In the genomic region with DNA sequence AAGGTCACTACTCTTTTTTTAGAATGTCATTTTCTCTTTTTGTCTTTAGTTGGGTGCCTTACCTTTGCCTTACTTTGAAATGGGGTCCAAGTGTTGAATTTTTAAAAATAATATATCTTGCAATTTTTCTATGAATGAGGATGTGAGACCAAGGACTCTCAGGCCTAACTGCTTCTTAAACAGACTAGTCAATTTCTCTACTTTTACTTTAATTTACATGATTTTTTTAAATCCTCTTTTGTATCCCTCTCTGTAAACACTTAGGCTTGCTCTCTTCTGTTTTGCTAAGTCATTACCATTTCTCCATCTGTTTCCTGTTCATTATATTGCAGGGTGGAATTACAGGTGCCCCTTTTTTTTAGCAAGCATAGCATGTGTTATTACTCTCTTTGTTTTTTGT, we compare ENCODE assay signal across 23 cellular contexts.
A peak's percentile ranks its signal among the peaks of the same experiment; 100 is the strongest.
DNase-seq lines count a peak whose midpoint lies in the region; TF ChIP-seq lines count a peak whose summit lies in the region.
"Had no signal": no experiment of that assay in that cellular context is flagged by ENCODE, and none has a peak within 500 bp of the region (broad histone marks: within the 10 kb centered on the region; RNA-seq: fewer than 3 reads in every experiment).

No MANE protein-coding gene starts in this region.

- TF ChIP-seq CTCF in neural crest cell (conservative IDR thresholded peaks at IDR 0.05), result no peak

- no peak overlapping the region for H3K4me3 Mint-ChIP-seq in neural crest cell
- H3K4me3 Mint-ChIP-seq: activated CD4-positive, alpha-beta memory T cell treated with anti-CD3 and anti-CD28 coated beads for 36 hours; CD4-positive, alpha-beta memory T cell had no signal

- H3K9me3 Mint-ChIP-seq in neural crest cell, result no peaks in the 10 kb centered on the region

- peak; percentile 41 for DNase-seq in NCI-H510A treated with DMSO at 0.1 percent for 48 hours (lab: John Stamatoyannopoulos, UW)
- DNase-seq in NCI-H510A (lab: John Stamatoyannopoulos, UW), result no peak
- DNase-seq in NCI-H146 (lab: John Stamatoyannopoulos, UW), result peak; percentile 73
- peak; percentile 29 for DNase-seq in NCI-H345 treated with DMSO at 0.1 percent for 48 hours (lab: John Stamatoyannopoulos, UW; ENCODE audit: unreplicated experiment)
- no peak for DNase-seq in neural crest cell (ENCODE audit: low read depth, low spot score)
- no peak for DNase-seq in DMS79 (lab: John Stamatoyannopoulos, UW)
- DNase-seq in DMS79 treated with DMSO at 0.1 percent for 48 hours (lab: John Stamatoyannopoulos, UW), result no peak
- DNase-seq in SW480 (ENCODE audit: low spot score), result no peak
- DNase-seq: activated CD4-positive, alpha-beta memory T cell treated with anti-CD3 and anti-CD28 coated beads for 36 hours; activated gamma-delta T cell treated with Interleukin-2 at 50 U/mL for 16 hours; activated T-cell treated with anti-CD3 and anti-CD28 coated beads for 4 hours; CD4-positive, alpha-beta memory T cell; DND-41; lower lobe of right lung; NCI-H2107; NCI-H82; posterior cingulate gyrus; right lobe of liver; SHP77 treated with DMSO at 0.1 percent for 48 hours; stimulated activated CD4-positive, alpha-beta T cell treated with anti-CD3 and anti-CD28 coated beads, Interleukin-12 subunit alpha, Interleukin-12 subunit beta, amount 100 ng/mL, for 4 hours; stimulated activated CD4-positive, alpha-beta T cell treated with anti-CD3 and anti-CD28 coated beads, Interleukin-4, amount 100 ng/mL, for 24 hours; stimulated activated naive CD4-positive, alpha-beta T cell treated with Interleukin-2 at 50 U/mL for 16 hours; testis had no signal

- no peaks in the 10 kb centered on the region for H3K36me3 Mint-ChIP-seq in neural crest cell (ENCODE audit: low read depth)
- H3K36me3 Mint-ChIP-seq: activated CD4-positive, alpha-beta memory T cell treated with anti-CD3 and anti-CD28 coated beads for 36 hours; CD4-positive, alpha-beta memory T cell had no signal

- H3K27ac Mint-ChIP-seq in neural crest cell (ENCODE audit: unreplicated experiment), result peak overlapping the region; percentile 5
- H3K27ac Mint-ChIP-seq: activated CD4-positive, alpha-beta memory T cell treated with anti-CD3 and anti-CD28 coated beads for 36 hours; CD4-positive, alpha-beta memory T cell had no signal

- no peaks in the 10 kb centered on the region for H3K4me1 Mint-ChIP-seq in neural crest cell
- H3K4me1 Mint-ChIP-seq: CD4-positive, alpha-beta memory T cell had no signal

- no peaks in the 10 kb centered on the region for H3K27me3 Mint-ChIP-seq in neural crest cell (ENCODE audit: low read depth)
- H3K27me3 Mint-ChIP-seq: activated CD4-positive, alpha-beta memory T cell treated with anti-CD3 and anti-CD28 coated beads for 36 hours; CD4-positive, alpha-beta memory T cell had no signal

Comparison
In these comparisons a context has a peak if more than half of its experiments do, and no peak if none do; other contexts are left out.
1. DNase-seq: peak in NCI-H510A treated with DMSO at 0.1 percent for 48 hours (single experiment), NCI-H146 (single experiment) and NCI-H345 treated with DMSO at 0.1 percent for 48 hours (single experiment); none in NCI-H510A (single experiment), neural crest cell (single experiment), DMS79 (single experiment), DMS79 treated with DMSO at 0.1 percent for 48 hours (single experiment) and SW480 (single experiment).